In genomic region chr17:4565209-4566141, GRCh38 we compare ENCODE assay signal across 8 cellular contexts. TPM values are rescaled to one million over a fixed set of nuclear protein-coding genes. Genes with fewer than 3 reads are reported as not detected.
DNase-seq lines count a peak whose midpoint lies in the region; ATAC-seq and TF ChIP-seq lines count a peak whose summit lies in the region.

No MANE protein-coding gene starts in this region.

- H3K9me3 ChIP-seq in DND-41 (ENCODE audit: insufficient read depth, low read length, severe bottlenecking), result no peaks in the 10 kb centered on the region
- H3K9me3 ChIP-seq in Panc1 (ENCODE audit: control insufficient read depth, insufficient read depth, low read depth, low read length), result no peaks in the 10 kb centered on the region
- H3K9me3 ChIP-seq in neuronal stem cell (replicated peaks in 1 of 2; ENCODE audit: control insufficient read depth in 2 of 2, insufficient read depth in 1 of 2, low read depth in 1 of 2, low read length in 2 of 2), result no peaks in the 10 kb centered on the region
- H3K9me3 ChIP-seq in vagina, result no peaks in the 10 kb centered on the region

- H3K36me3 ChIP-seq in DND-41 (ENCODE audit: insufficient read depth, low read length) (no peaks in the 10 kb centered on the region), Panc1 (ENCODE audit: control insufficient read depth, insufficient read depth, low read length) (no peaks in the 10 kb centered on the region), neuronal stem cell (replicated peaks in 1 of 2; ENCODE audit: control insufficient read depth in 2 of 2, insufficient read depth in 2 of 2, low read length in 2 of 2) (no peaks in the 10 kb centered on the region), vagina (no peaks in the 10 kb centered on the region)

- no peak overlapping the region for H2BK5ac ChIP-seq in neuronal stem cell (ENCODE audit: low read length)

- H3K4me3 ChIP-seq in DND-41 (ENCODE audit: low read depth in 1 of 2, low read length in 2 of 2) (peak overlapping the region in 1 of 2 experiments; percentile 29; a peak in 2 of 4 replicates), Panc1 (ENCODE audit: low read depth in 2 of 2, low read length in 2 of 2) (no peak overlapping the region), neuronal stem cell (ENCODE audit: low read length in 2 of 2) (no peak overlapping the region), vagina (no peak overlapping the region)

- CTCF ChIA-PET in Panc1 (lab: Charles Lee), result interaction anchor here (0.6 kb wide), 1 partner anchor 290 kb away, joined by 4 read pairs; no protein-coding TSS in a partner anchor

- no TSS peak for BruUV-seq in Panc1 (replicated peaks; lab: Mats Ljungman, UMichigan)

- H3K27ac ChIP-seq in DND-41 (ENCODE audit: low read length), result peak overlapping the region; percentile 30
- no peak overlapping the region for H3K27ac ChIP-seq in Panc1 (ENCODE audit: low read length)
- no peak overlapping the region for H3K27ac ChIP-seq in foreskin keratinocyte
- H3K27ac ChIP-seq in neuronal stem cell (replicated peaks; ENCODE audit: low read length), result no peak overlapping the region
- no peak overlapping the region for H3K27ac ChIP-seq in vagina

- in situ Hi-C loops in Panc1 (cut with HindIII; ENCODE audit: low pct_unique_long_range_greater_than_20kb, low sequenced_read_pairs), result no loop called here

- TF ChIP-seq CTCF in DND-41 (IDR thresholded peaks at IDR 0.05; ENCODE audit: borderline replicate concordance, extremely low read depth, low read length, poor library complexity, severe bottlenecking) (peak; percentile 92), Panc1 (IDR thresholded peaks at IDR 0.05) (peak; percentile 92), foreskin keratinocyte (conservative IDR thresholded peaks at IDR 0.05) (peak; percentile 90), vagina (IDR thresholded peaks at IDR 0.05) (peak; percentile 38 to 71 (median 62))

- peak; percentile 75 for DNase-seq in DND-41
- peak; percentile 79 for DNase-seq in LoVo (ENCODE audit: low spot score)
- DNase-seq in Panc1 (ENCODE audit: low read depth, low spot score), result peak; percentile 55
- peak; percentile 28 for DNase-seq in activated T-helper 9 cell treated with anti-CD3 and anti-CD28 coated beads, Interleukin-2, amount 50 U/mL, for 16 hours (ENCODE audit: low read depth)
- DNase-seq in foreskin keratinocyte, result peak in 1 of 2 donors; percentile 52
- DNase-seq in neuronal stem cell (ENCODE audit: low spot score), result peak; percentile 61
- DNase-seq in vagina (ENCODE audit: extremely low spot score in 2 of 2), result no peak

- H3K18ac ChIP-seq in neuronal stem cell (ENCODE audit: low read length), result no peak overlapping the region

- H4K91ac ChIP-seq in neuronal stem cell (ENCODE audit: low read depth, low read length, poor library complexity), result no peak overlapping the region

- peak overlapping the region; percentile 35 for H3K9ac ChIP-seq in DND-41 (ENCODE audit: low read depth, low read length)
- H3K9ac ChIP-seq in neuronal stem cell (ENCODE audit: low read depth, low read length, poor library complexity), result peak overlapping the region; percentile 2

- no peak overlapping the region for H2AK5ac ChIP-seq in neuronal stem cell (ENCODE audit: low read depth, low read length)

- H3K79me1 ChIP-seq in neuronal stem cell (ENCODE audit: low read depth, low read length), result no peaks in the 10 kb centered on the region

- no peak overlapping the region for H3K4ac ChIP-seq in neuronal stem cell (ENCODE audit: low read length)

- intact Hi-C loops in Panc1 (cut with micrococcal nuclease; ENCODE audit: unreplicated experiment), result loop anchor here (1.0 kb wide), 1 partner anchor 61 kb away; no protein-coding TSS in a partner anchor
- intact Hi-C loops in vagina (cut with DNase I), result loop anchor here (2.0 kb wide), 1 partner anchor 61 kb away; no protein-coding TSS in a partner anchor

- ATAC-seq in DND-41 (ENCODE audit: insufficient read depth, low read depth), result peak; percentile 91
- ATAC-seq in Panc1, result peak; percentile 85
- ATAC-seq in foreskin keratinocyte, result peak; percentile 71
- no peak for ATAC-seq in GM18873 (IDR thresholded peaks at IDR 0.05; ENCODE audit: low FRiP score, unreplicated experiment)

- WGBS in neuronal stem cell (ENCODE audit: extremely low coverage in 2 of 2, insufficient read length in 2 of 2, insufficient replicate concordance in 1 of 2), 2 donors, result no CpG with 5 or more reads among the region's 16 CpGs

- H2AFZ ChIP-seq in DND-41 (ENCODE audit: low read depth, low read length), result peak overlapping the region; percentile 84
- peak overlapping the region; percentile 64 for H2AFZ ChIP-seq in neuronal stem cell (ENCODE audit: low read length)

- H2BK12ac ChIP-seq in neuronal stem cell (ENCODE audit: low read length), result no peak overlapping the region

- H3K4me1 ChIP-seq in DND-41 (ENCODE audit: insufficient read depth, low read length), result peaks cover 9% of the 10 kb centered on the region
- H3K4me1 ChIP-seq in Panc1 (ENCODE audit: control insufficient read depth, insufficient read depth, low read length), result no peaks in the 10 kb centered on the region
- H3K4me1 ChIP-seq in foreskin keratinocyte, result peaks cover 7% of the 10 kb centered on the region
- peaks cover 0 to 9% of the 10 kb centered on the region in 2 donors for H3K4me1 ChIP-seq in neuronal stem cell (ENCODE audit: control insufficient read depth in 2 of 2, insufficient read depth in 1 of 2, low read depth in 1 of 2, low read length in 2 of 2)
- peaks cover 14% of the 10 kb centered on the region for H3K4me1 ChIP-seq in vagina

- H3K79me2 ChIP-seq in DND-41 (ENCODE audit: insufficient read depth, low read length), result no peaks in the 10 kb centered on the region

- H4K20me1 ChIP-seq in DND-41 (ENCODE audit: insufficient read depth, low read length), result no peaks in the 10 kb centered on the region

- H3K23ac ChIP-seq in neuronal stem cell (ENCODE audit: low read depth, low read length, poor library complexity), result no peak overlapping the region

- no peaks in the 10 kb centered on the region for H3K27me3 ChIP-seq in DND-41 (ENCODE audit: insufficient read depth, low read length, poor library complexity)
- no peaks in the 10 kb centered on the region for H3K27me3 ChIP-seq in Panc1 (ENCODE audit: control insufficient read depth, insufficient read depth, low read length)
- H3K27me3 ChIP-seq in foreskin keratinocyte, result peaks cover 2% of the 10 kb centered on the region
- H3K27me3 ChIP-seq in neuronal stem cell (ENCODE audit: control insufficient read depth in 3 of 3, insufficient read depth in 3 of 3, low read depth in 1 of 3, low read length in 3 of 3), result peaks cover 0 to 15% (median 0%) of the 10 kb centered on the region in 3 experiments
- no peaks in the 10 kb centered on the region for H3K27me3 ChIP-seq in vagina

- H3K14ac ChIP-seq in neuronal stem cell (ENCODE audit: low read length), result no peak overlapping the region

- H2BK120ac ChIP-seq in neuronal stem cell (ENCODE audit: low read depth, low read length), result no peak overlapping the region

- no peak overlapping the region for H2BK15ac ChIP-seq in neuronal stem cell (ENCODE audit: low read length)

- no peak overlapping the region for H4K8ac ChIP-seq in neuronal stem cell (ENCODE audit: low read depth, low read length)

- TF ChIP-seq POLR2A in vagina (IDR thresholded peaks at IDR 0.05), result no peak

- H3K4me2 ChIP-seq in DND-41 (ENCODE audit: insufficient read depth, low read length) (peak overlapping the region; percentile 57), neuronal stem cell (ENCODE audit: insufficient read depth, low read length, poor library complexity, severe bottlenecking) (no peak overlapping the region)

- POLR2A ChIA-PET in Panc1 (lab: Charles Lee), result interaction anchor here (0.6 kb wide), 1 partner anchor 380 kb away, joined by 4 read pairs; no protein-coding TSS in a partner anchor

RNA-seq across cellular contexts. Expression of gene GGT6, which starts 5.1 kb away (rescaled TPM):
- total RNA-seq in Panc1 (2021; ENCODE audit: unreplicated experiment) (not detected), foreskin keratinocyte (0.25 and 0.31 TPM in 2 replicates), vagina (9.6 TPM)
- not detected for polyA plus RNA-seq in Panc1 (2012; ENCODE audit: insufficient read length)
- 0.18 and 0.22 TPM in 2 replicates for polyA plus RNA-seq in foreskin keratinocyte
- not detected for polyA plus RNA-seq in neuronal stem cell (2013, experiment 1 of 2)
- not detected for polyA plus RNA-seq in neuronal stem cell (2013, experiment 2 of 2)

RNA-seq across cellular contexts. Expression of gene MYBBP1A, which starts 10.3 kb away (rescaled TPM):
- 95.6 TPM for total RNA-seq in Panc1 (2021; ENCODE audit: unreplicated experiment)
- polyA plus RNA-seq in Panc1 (2012; ENCODE audit: insufficient read length), result 123 TPM
- total RNA-seq in foreskin keratinocyte, result 76.5 and 89.3 TPM in 2 replicates
- 58.7 and 69.4 TPM in 2 replicates for polyA plus RNA-seq in foreskin keratinocyte
- polyA plus RNA-seq in neuronal stem cell (2013, experiment 1 of 2), result 15.0 TPM
- 14.9 TPM for polyA plus RNA-seq in neuronal stem cell (2013, experiment 2 of 2)
- 47.1 TPM for total RNA-seq in vagina

RNA-seq across cellular contexts. Expression of gene SMTNL2, which starts 18.9 kb away (rescaled TPM):
- total RNA-seq in Panc1 (2021; ENCODE audit: unreplicated experiment) (not detected), foreskin keratinocyte (not detected in 2 replicates), vagina (2.5 TPM)
- not detected for polyA plus RNA-seq in Panc1 (2012; ENCODE audit: insufficient read length)
- not detected in 2 replicates for polyA plus RNA-seq in foreskin keratinocyte
- 8.7 TPM for polyA plus RNA-seq in neuronal stem cell (2013, experiment 1 of 2)
- polyA plus RNA-seq in neuronal stem cell (2013, experiment 2 of 2), result 9.0 TPM

Comparison
In these comparisons a context has a peak if more than half of its experiments do, and no peak if none do; other contexts are left out.
1. DNase-seq: peak in DND-41 (single experiment), LoVo (single experiment), Panc1 (single experiment), activated T-helper 9 cell treated with anti-CD3 and anti-CD28 coated beads, Interleukin-2, amount 50 U/mL, for 16 hours (single experiment) and neuronal stem cell (single experiment); none in vagina (0 of 2).
2. Peak in every context shown above with its lines, with median percentiles within 50 percentile points of each other: CTCF ChIP-seq.